2 cellular contexts compared by ENCODE assay signal in the genomic region with DNA sequence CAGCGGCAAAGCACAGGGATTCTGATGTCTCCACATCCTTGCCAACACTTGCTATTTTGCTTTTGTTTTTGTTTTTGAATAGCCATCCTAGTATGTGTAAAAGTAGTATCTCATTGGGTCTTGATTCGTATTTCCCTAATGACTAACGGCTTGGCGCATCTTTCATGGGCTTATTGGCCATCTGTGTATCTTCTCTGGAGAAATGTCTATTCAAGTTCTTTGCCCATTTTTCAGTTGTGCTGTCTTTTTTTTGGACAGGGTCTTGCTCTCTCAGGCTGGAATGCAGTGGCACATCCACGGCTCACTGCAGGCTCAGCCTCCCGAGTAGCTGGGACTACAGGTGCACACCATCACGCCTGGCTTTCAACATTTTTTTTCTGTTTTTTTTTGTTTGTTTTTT.
TF ChIP-seq lines count a peak whose summit lies in the region.

No MANE protein-coding gene starts in this region.

TF ChIP-seq in HepG2, 621 proteins besides CTCF, POLR2A, EP300 and RAD21:
- TF ChIP-seq GTF3A (CRISPR knock-in tag; conservative IDR thresholded peaks at IDR 0.05) = no peak
- TF ChIP-seq IRX3 (CRISPR knock-in tag; IDR thresholded peaks at IDR 0.05; ENCODE audit: borderline replicate concordance, low read depth) = no peak
- peak; percentile 23 for TF ChIP-seq MED8 (CRISPR knock-in tag; IDR thresholded peaks at IDR 0.05; ENCODE audit: insufficient replicate concordance)
- TF ChIP-seq, protein P1, sequence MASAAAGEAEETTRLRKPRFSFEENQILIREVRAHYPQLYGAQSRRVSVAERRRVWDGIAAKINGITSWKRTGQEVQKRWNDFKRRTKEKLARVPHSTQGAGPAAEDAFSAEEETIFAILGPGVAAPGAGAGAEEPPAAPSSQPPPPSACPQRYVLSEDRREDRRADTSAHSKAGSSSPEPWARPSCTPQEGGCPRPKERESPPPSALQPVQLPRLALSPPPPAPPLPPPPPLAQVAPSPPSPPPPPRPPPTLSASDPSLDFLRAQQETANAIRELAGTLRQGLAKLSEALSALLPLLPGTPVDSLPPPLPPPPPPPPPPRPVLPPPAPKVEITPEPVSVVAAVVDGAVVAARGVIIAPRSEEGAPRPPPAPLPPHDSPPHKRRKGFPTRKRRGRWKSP (CRISPR knock-in tag; IDR thresholded peaks at IDR 0.05) = no peak
- TF ChIP-seq NCOA1 (CRISPR knock-in tag; IDR thresholded peaks at IDR 0.05) = no peak
- TF ChIP-seq, protein P2, sequence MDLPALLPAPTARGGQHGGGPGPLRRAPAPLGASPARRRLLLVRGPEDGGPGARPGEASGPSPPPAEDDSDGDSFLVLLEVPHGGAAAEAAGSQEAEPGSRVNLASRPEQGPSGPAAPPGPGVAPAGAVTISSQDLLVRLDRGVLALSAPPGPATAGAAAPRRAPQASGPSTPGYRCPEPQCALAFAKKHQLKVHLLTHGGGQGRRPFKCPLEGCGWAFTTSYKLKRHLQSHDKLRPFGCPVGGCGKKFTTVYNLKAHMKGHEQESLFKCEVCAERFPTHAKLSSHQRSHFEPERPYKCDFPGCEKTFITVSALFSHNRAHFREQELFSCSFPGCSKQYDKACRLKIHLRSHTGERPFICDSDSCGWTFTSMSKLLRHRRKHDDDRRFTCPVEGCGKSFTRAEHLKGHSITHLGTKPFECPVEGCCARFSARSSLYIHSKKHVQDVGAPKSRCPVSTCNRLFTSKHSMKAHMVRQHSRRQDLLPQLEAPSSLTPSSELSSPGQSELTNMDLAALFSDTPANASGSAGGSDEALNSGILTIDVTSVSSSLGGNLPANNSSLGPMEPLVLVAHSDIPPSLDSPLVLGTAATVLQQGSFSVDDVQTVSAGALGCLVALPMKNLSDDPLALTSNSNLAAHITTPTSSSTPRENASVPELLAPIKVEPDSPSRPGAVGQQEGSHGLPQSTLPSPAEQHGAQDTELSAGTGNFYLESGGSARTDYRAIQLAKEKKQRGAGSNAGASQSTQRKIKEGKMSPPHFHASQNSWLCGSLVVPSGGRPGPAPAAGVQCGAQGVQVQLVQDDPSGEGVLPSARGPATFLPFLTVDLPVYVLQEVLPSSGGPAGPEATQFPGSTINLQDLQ (CRISPR knock-in tag; IDR thresholded peaks at IDR 0.05) = no peak

TF ChIP-seq in K562, 482 proteins besides CTCF, POLR2A, EP300 and RAD21:
- TF ChIP-seq AFF1 (IDR thresholded peaks at IDR 0.05; ENCODE audit: low read depth in 1 of 2, partially characterized antibody in 2 of 2) (peak in 1 of 2 experiments; percentile 98), BRCA1 (IDR thresholded peaks at IDR 0.05) (no peak), BRCA1 (CRISPR knock-in tag; IDR thresholded peaks at IDR 0.05) (no peak)
TF ChIP-seq in K562: peak in this region for 1.
